Comparison of ENCODE assay signal across 8 cellular contexts in the genomic region with DNA sequence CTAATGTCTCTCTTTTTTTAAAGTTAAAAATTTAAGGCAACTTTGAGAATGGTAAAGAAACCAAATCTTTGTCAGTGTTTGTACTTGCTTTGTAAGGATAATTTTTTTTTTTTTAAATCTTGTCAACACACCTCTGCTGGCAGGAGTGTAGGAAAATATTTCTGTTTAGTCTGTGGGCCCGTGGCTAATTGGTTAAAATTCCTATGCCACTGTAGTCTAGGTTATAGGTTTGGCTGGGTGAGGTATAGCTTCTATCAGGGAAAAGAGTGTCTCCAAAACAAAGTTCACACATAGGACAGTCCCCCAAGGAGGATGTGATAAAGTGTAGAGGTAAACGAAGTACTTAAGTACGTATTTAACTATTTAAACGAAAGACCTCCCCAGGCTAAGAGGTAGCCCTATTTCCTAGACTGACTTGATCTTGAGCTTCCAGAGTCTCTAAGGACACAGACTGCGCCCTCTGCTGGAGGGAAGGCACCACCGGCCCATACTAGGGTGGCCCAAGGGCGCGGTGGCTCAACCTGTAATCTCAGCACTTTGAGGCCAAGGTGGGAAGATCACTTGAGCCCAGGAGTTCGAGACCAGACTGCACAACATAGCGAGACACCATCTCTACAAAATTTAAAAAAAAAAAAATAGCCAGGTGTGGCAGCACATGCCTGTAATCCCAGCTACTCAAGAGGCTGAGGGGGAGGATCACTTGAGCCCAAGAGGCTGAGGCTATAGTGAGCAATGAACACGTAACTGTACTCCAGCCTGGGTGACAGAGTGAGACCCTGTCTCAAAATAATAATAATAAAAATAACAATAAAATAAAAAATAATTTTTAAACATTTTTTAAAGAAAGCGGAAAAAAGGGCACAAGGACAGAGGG. TPM values are rescaled to one million over a fixed set of nuclear protein-coding genes. Genes with fewer than 3 reads are reported as not detected.
DNase-seq lines count a peak whose midpoint lies in the region; ATAC-seq and TF ChIP-seq lines count a peak whose summit lies in the region.

No MANE protein-coding gene starts in this region.

- no peaks in the 10 kb centered on the region for H3K36me3 ChIP-seq in adipocyte (ENCODE audit: control insufficient read depth, insufficient read depth, low read length, severe bottlenecking)

- intact Hi-C loops in left cardiac atrium (cut with DNase I), result loop anchor here in 1 of 2 donors (2.0 to 5.0 kb wide), 2 partner anchors 39 to 89 kb away; no protein-coding TSS in a partner anchor

- no peaks in the 10 kb centered on the region for H3K9me3 Mint-ChIP-seq in T-helper 1 cell treated with Interleukin-12 subunit alpha and Interleukin-12 subunit beta and Interleukin-4 antibody, amounts not matched to agents 30 μg/mL and 1 μg/mL, for 36 hours

- TF ChIP-seq CTCF in retinal pigment epithelial cell (conservative IDR thresholded peaks at IDR 0.05; ENCODE audit: low read depth, low read length), result peak; percentile 93

- H3K4me1 Mint-ChIP-seq in T-helper 1 cell treated with Interleukin-12 subunit alpha and Interleukin-12 subunit beta and Interleukin-4 antibody, amounts not matched to agents 30 μg/mL and 1 μg/mL, for 36 hours (ENCODE audit: low read depth), result peaks cover 15% of the 10 kb centered on the region

- DNase-seq in A172 (ENCODE audit: low spot score) (peak; percentile 74), NCI-H1092 (lab: John Stamatoyannopoulos, UW) (peak; percentile 61), adipocyte (ENCODE audit: low read depth) (peak; percentile 94), left cardiac atrium (peak; percentile 88), retinal pigment epithelial cell (ENCODE audit: low read depth) (peak; percentile 55)

- no peak overlapping the region for H3K4me3 ChIP-seq in adipocyte (ENCODE audit: low read length)
- H3K4me3 ChIP-seq in retinal pigment epithelial cell (ENCODE audit: low read length), result no peak overlapping the region

- peak overlapping the region; percentile 54 for H3K4me3 Mint-ChIP-seq in T-helper 1 cell treated with Interleukin-12 subunit alpha and Interleukin-12 subunit beta and Interleukin-4 antibody, amounts not matched to agents 30 μg/mL and 1 μg/mL, for 36 hours

- peaks cover 29% of the 10 kb centered on the region for H3K4me1 ChIP-seq in adipocyte (ENCODE audit: control insufficient read depth, insufficient read depth, low read length)

- peak overlapping the region; percentile 9 for H3K9ac ChIP-seq in adipocyte (ENCODE audit: low read length)

- no peaks in the 10 kb centered on the region for H3K9me3 ChIP-seq in adipocyte (ENCODE audit: control insufficient read depth, low read length)

- H3K27me3 ChIP-seq in adipocyte (replicated peaks; ENCODE audit: control insufficient read depth, insufficient read depth, low read length), result no peaks in the 10 kb centered on the region

- peak overlapping the region; percentile 73 for H3K27ac Mint-ChIP-seq in T-helper 1 cell treated with Interleukin-12 subunit alpha and Interleukin-12 subunit beta and Interleukin-4 antibody, amounts not matched to agents 30 μg/mL and 1 μg/mL, for 36 hours

- ATAC-seq in GM18858 (IDR thresholded peaks at IDR 0.05; ENCODE audit: unreplicated experiment) (peak; percentile 29), left cardiac atrium (peak; percentile 10 to 17), HG03108 (IDR thresholded peaks at IDR 0.05; ENCODE audit: unreplicated experiment) (no peak)

- H3K27me3 Mint-ChIP-seq in T-helper 1 cell treated with Interleukin-12 subunit alpha and Interleukin-12 subunit beta and Interleukin-4 antibody, amounts not matched to agents 30 μg/mL and 1 μg/mL, for 36 hours (ENCODE audit: low read depth), result peaks cover 3% of the 10 kb centered on the region

- no peaks in the 10 kb centered on the region for H3K36me3 Mint-ChIP-seq in T-helper 1 cell treated with Interleukin-12 subunit alpha and Interleukin-12 subunit beta and Interleukin-4 antibody, amounts not matched to agents 30 μg/mL and 1 μg/mL, for 36 hours (ENCODE audit: low read depth)

RNA-seq across cellular contexts. Expression of gene TEX44, which starts 8.9 kb away (rescaled TPM):
- total RNA-seq in A172 (2014; rRNA removed; shearing (Covaris generic)), result not detected in 2 replicates
- not detected for total RNA-seq in left cardiac atrium
